ENCODE assay signal across 1 cellular context in genomic region chr1:117570988-117571409, GRCh38.
TF ChIP-seq lines count a peak whose summit lies in the region.

No MANE protein-coding gene starts in this region.

TF ChIP-seq in H1, 55 proteins besides CTCF, POLR2A, EP300 and RAD21 (continued from another document):
- TF ChIP-seq SP1 (IDR thresholded peaks at IDR 0.05; ENCODE audit: low read depth, low read length), result no peak
- no peak for TF ChIP-seq TCF12 (IDR thresholded peaks at IDR 0.05; ENCODE audit: low read depth, low read length)
- TF ChIP-seq KDM5A (IDR thresholded peaks at IDR 0.05; ENCODE audit: low read length), result no peak
- TF ChIP-seq SRF (IDR thresholded peaks at IDR 0.05; ENCODE audit: low read depth, low read length), result no peak
- no peak for TF ChIP-seq BRCA1 (IDR thresholded peaks at IDR 0.05; ENCODE audit: low read depth, low read length)
- no peak for TF ChIP-seq CBX5 (IDR thresholded peaks at IDR 0.05; ENCODE audit: low read depth, low read length)
- no peak for TF ChIP-seq RNF2 (IDR thresholded peaks at IDR 0.05; ENCODE audit: borderline replicate concordance, low read depth, low read length, missing control alignments, poor library complexity, severe bottlenecking)
- TF ChIP-seq SIN3A (conservative IDR thresholded peaks at IDR 0.05 in 1 of 2, IDR thresholded peaks at IDR 0.05 in 1 of 2; ENCODE audit: low read depth in 1 of 2, low read length in 2 of 2), result no peak
- TF ChIP-seq EZH2 (IDR thresholded peaks at IDR 0.05; ENCODE audit: low read depth, low read length, severe bottlenecking), result no peak
- TF ChIP-seq ATF2 (IDR thresholded peaks at IDR 0.05; ENCODE audit: low read length), result no peak
- no peak for TF ChIP-seq TEAD4 (IDR thresholded peaks at IDR 0.05; ENCODE audit: low read depth, low read length)
- no peak for TF ChIP-seq CEBPB (IDR thresholded peaks at IDR 0.05; ENCODE audit: low read depth, low read length)
- TF ChIP-seq KDM4A (IDR thresholded peaks at IDR 0.05; ENCODE audit: low read depth, low read length, severe bottlenecking), result no peak
- TF ChIP-seq SUZ12 (IDR thresholded peaks at IDR 0.05; ENCODE audit: low read length), result no peak
- no peak for TF ChIP-seq CTBP2 (IDR thresholded peaks at IDR 0.05; ENCODE audit: borderline replicate concordance, insufficient read depth, insufficient read length, low read length)
